ENCODE assay signal across 8 cellular contexts in the genomic region with DNA sequence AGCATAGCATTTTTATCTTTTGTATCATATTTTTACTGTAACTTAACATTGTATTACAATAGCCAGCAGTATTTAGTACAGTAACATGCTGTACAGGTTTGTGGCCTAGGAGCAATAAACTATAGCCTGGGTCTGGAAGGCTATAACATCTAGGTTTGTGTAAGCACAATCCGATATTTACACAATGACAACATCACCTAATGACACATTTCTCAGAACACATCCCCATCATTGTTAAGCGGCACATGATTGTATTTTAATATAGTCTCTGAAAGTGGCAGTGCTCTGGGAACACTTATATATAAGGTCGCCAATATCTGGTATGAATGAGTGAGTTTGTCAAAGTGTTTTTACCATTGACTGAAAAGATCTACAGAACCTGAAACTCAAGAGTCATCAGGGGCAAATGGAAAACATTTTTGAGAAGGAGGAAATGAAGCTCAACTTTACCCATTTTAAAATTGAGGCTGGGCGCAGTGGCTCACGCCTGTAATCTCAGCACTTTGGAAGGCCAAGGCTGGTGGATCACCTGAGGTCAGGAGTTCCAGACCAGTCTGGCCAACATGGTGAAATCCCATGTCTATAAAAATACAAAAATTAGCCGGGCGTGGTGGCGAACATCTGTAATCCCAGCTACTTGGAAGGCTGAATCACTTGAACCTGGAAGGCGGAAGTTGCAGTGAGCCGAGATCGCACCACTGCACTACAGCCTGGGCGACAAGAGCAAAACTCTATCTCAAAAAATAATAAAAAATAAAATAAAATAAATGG. TPM values are rescaled to one million over a fixed set of nuclear protein-coding genes. Genes with fewer than 3 reads are reported as not detected.
DNase-seq lines count a peak whose midpoint lies in the region; ATAC-seq and TF ChIP-seq lines count a peak whose summit lies in the region.

No MANE protein-coding gene starts in this region.

- no peak overlapping the region for H3K18ac ChIP-seq in trophoblast cell (ENCODE audit: low read length)

- H3K9ac ChIP-seq in DND-41 (ENCODE audit: low read depth, low read length) = no peak overlapping the region
- H3K9ac ChIP-seq in colonic mucosa (ENCODE audit: low read depth in 2 of 2, low read length in 2 of 2) = no peak overlapping the region
- H3K9ac ChIP-seq in trophoblast cell (ENCODE audit: low read length) = no peak overlapping the region

- no peaks in the 10 kb centered on the region for H4K20me1 ChIP-seq in DND-41 (ENCODE audit: insufficient read depth, low read length)

- H3K4me2 ChIP-seq in DND-41 (ENCODE audit: insufficient read depth, low read length) = no peak overlapping the region
- H3K4me2 ChIP-seq in trophoblast cell (ENCODE audit: low read length) = no peak overlapping the region

- in situ Hi-C loops in KBM-7 (cut with MboI; ENCODE audit: low pct_unique_long_range_greater_than_20kb, low sequenced_read_pairs) = no loop called here

- DNase-seq in DND-41 = no peak
- DNase-seq in MV-4-11 (lab: John Stamatoyannopoulos, UW) = peak; percentile 38
- DNase-seq in colonic mucosa = peak; percentile 58
- DNase-seq in trophoblast cell = peak; percentile 61 to 74
- no peak for DNase-seq in H7
- no peak for DNase-seq in KBM-7
- no peak for DNase-seq in iPS-NIHi7 (ENCODE audit: extremely low spot score)
- no peak for DNase-seq in foreskin melanocyte

- no peak overlapping the region for H2AK5ac ChIP-seq in trophoblast cell (ENCODE audit: low read length)

- no peak overlapping the region for H4K8ac ChIP-seq in trophoblast cell (ENCODE audit: low read depth, low read length)

- H3K79me2 ChIP-seq in DND-41 (ENCODE audit: insufficient read depth, low read length) (no peaks in the 10 kb centered on the region), trophoblast cell (ENCODE audit: control insufficient read depth, insufficient read depth, low read length, poor library complexity) (no peaks in the 10 kb centered on the region)

- H3K9me3 ChIP-seq in DND-41 (ENCODE audit: insufficient read depth, low read length, severe bottlenecking) = no peaks in the 10 kb centered on the region
- no peaks in the 10 kb centered on the region for H3K9me3 ChIP-seq in colonic mucosa
- H3K9me3 ChIP-seq in trophoblast cell (ENCODE audit: insufficient read depth, low read depth, low read length) = no peaks in the 10 kb centered on the region

- no peak overlapping the region for H2BK12ac ChIP-seq in trophoblast cell (ENCODE audit: low read length)

- no peak overlapping the region for H2BK5ac ChIP-seq in trophoblast cell (ENCODE audit: low read depth, low read length, poor library complexity)

- H4K12ac ChIP-seq in trophoblast cell (ENCODE audit: low read depth, low read length) = no peak overlapping the region

- H3K27ac ChIP-seq in DND-41 (ENCODE audit: low read length) (peak overlapping the region; percentile 48), colonic mucosa (peak overlapping the region; percentile 78), trophoblast cell (ENCODE audit: low read depth, low read length) (no peak overlapping the region)

- H3K36me3 ChIP-seq in DND-41 (ENCODE audit: insufficient read depth, low read length) (no peaks in the 10 kb centered on the region), colonic mucosa (no peaks in the 10 kb centered on the region), trophoblast cell (ENCODE audit: control insufficient read depth in 1 of 2, insufficient read depth in 2 of 2, low read length in 2 of 2) (no peaks in the 10 kb centered on the region), H7 (replicated peaks; ENCODE audit: control insufficient read depth, insufficient read depth, low read length) (no peaks in the 10 kb centered on the region)

- ATAC-seq in DND-41 (ENCODE audit: insufficient read depth, low read depth) = no peak

- H3K4me3 ChIP-seq in DND-41 (ENCODE audit: low read depth in 1 of 2, low read length in 2 of 2) = no peak overlapping the region
- no peak overlapping the region for H3K4me3 ChIP-seq in colonic mucosa
- no peak overlapping the region for H3K4me3 ChIP-seq in trophoblast cell (ENCODE audit: low read depth, low read length)
- H3K4me3 ChIP-seq in H7 (ENCODE audit: insufficient read depth, low read depth, low read length) = no peak overlapping the region

- no peak overlapping the region for H2AFZ ChIP-seq in DND-41 (ENCODE audit: low read depth, low read length)
- no peak overlapping the region for H2AFZ ChIP-seq in trophoblast cell (ENCODE audit: insufficient read depth, low read length, poor library complexity)

- WGBS in trophoblast cell (ENCODE audit: extremely low coverage, insufficient coverage, insufficient read length) = no CpG with 5 or more reads among the region's 12 CpGs

- no peak for TF ChIP-seq CTCF in DND-41 (IDR thresholded peaks at IDR 0.05; ENCODE audit: borderline replicate concordance, extremely low read depth, low read length, poor library complexity, severe bottlenecking)
- no peak for TF ChIP-seq CTCF in colonic mucosa (IDR thresholded peaks at IDR 0.05)

- H3K4me1 ChIP-seq in DND-41 (ENCODE audit: insufficient read depth, low read length) (peaks cover 26% of the 10 kb centered on the region), colonic mucosa (peaks cover 3% of the 10 kb centered on the region), trophoblast cell (ENCODE audit: control insufficient read depth in 1 of 2, insufficient read depth in 2 of 2, low read length in 2 of 2) (no peaks in the 10 kb centered on the region)

- intact Hi-C loops in colonic mucosa (cut with DNase I) = no loop called here

- H2BK120ac ChIP-seq in trophoblast cell (ENCODE audit: insufficient read depth, low read length, poor library complexity) = no peak overlapping the region

- H3K14ac ChIP-seq in trophoblast cell (ENCODE audit: low read length) = no peak overlapping the region

- H3K27me3 ChIP-seq in DND-41 (ENCODE audit: insufficient read depth, low read length, poor library complexity) = no peaks in the 10 kb centered on the region
- H3K27me3 ChIP-seq in colonic mucosa = no peaks in the 10 kb centered on the region
- H3K27me3 ChIP-seq in trophoblast cell (ENCODE audit: insufficient read depth, low read length) = no peaks in the 10 kb centered on the region
- no peaks in the 10 kb centered on the region for H3K27me3 ChIP-seq in H7 (ENCODE audit: control insufficient read depth, insufficient read depth, low read length)

- H3K23ac ChIP-seq in trophoblast cell (ENCODE audit: low read length) = no peak overlapping the region

- H4K91ac ChIP-seq in trophoblast cell (ENCODE audit: low read depth, low read length) = no peak overlapping the region

- H3K4ac ChIP-seq in trophoblast cell (ENCODE audit: low read depth, low read length) = no peak overlapping the region

- H3K79me1 ChIP-seq in trophoblast cell (ENCODE audit: low read length) = no peaks in the 10 kb centered on the region

RNA-seq across cellular contexts. Expression of gene TNFSF10, which starts 38.8 kb away (rescaled TPM):
- total RNA-seq in colonic mucosa = 100 to 1,000 TPM in 1 of 2 donors, 10 to 100 TPM in 1; 57.2 to 118 TPM
- polyA plus RNA-seq in trophoblast cell (2013) = 11.1 and 12.8 TPM in 2 replicates
- not detected in 2 replicates for total RNA-seq in H7 (2014; rRNA removed; shearing (Covaris generic))

Comparison
In these comparisons a context has a peak if more than half of its experiments do, and no peak if none do; other contexts are left out.
1. DNase-seq: peak in MV-4-11 (single experiment), colonic mucosa (single experiment) and trophoblast cell (2 of 2); none in DND-41 (single experiment), H7 (single experiment), KBM-7 (single experiment), iPS-NIHi7 (single experiment) and foreskin melanocyte (single experiment).
2. RNA of gene TNFSF10, which starts 38.8 kb away (total RNA-seq): 57.2 to 118 TPM in colonic mucosa; not detected in H7; every median in the first group is over 10 times any median in the second.